In genomic region chr10:56823849-56824248, GRCh38 we compare ENCODE assay signal across 8 cellular contexts.
A peak's percentile ranks its signal among the peaks of the same experiment; 100 is the strongest.
DNase-seq lines count a peak whose midpoint lies in the region; ATAC-seq and TF ChIP-seq lines count a peak whose summit lies in the region.

No MANE protein-coding gene starts in this region.

- no peak overlapping the region for H3K4me2 ChIP-seq in smooth muscle cell

- POLR2A ChIA-PET in CD8-positive, alpha-beta memory T cell (lab: Charles Lee), result no interaction called here

- H3K36me3 ChIP-seq in smooth muscle cell (ENCODE audit: low read depth), result no peaks in the 10 kb centered on the region
- H3K36me3 ChIP-seq in CD8-positive, alpha-beta memory T cell (ENCODE audit: insufficient read depth, low read length), result no peaks in the 10 kb centered on the region

- no peak overlapping the region for H3K27ac Mint-ChIP-seq in CD8-positive, alpha-beta memory T cell

- H3K4me3 ChIP-seq in smooth muscle cell, result no peak overlapping the region
- H3K4me3 ChIP-seq in CD8-positive, alpha-beta memory T cell (ENCODE audit: low read length), result no peak overlapping the region

- no peaks in the 10 kb centered on the region for H3K27me3 Mint-ChIP-seq in CD8-positive, alpha-beta memory T cell

- H3K27me3 ChIP-seq in smooth muscle cell (ENCODE audit: low read depth), result no peaks in the 10 kb centered on the region
- no peaks in the 10 kb centered on the region for H3K27me3 ChIP-seq in CD8-positive, alpha-beta memory T cell (ENCODE audit: insufficient read depth, low read length, poor library complexity, severe bottlenecking)

- H2AFZ ChIP-seq in smooth muscle cell (ENCODE audit: low read depth), result no peak overlapping the region

- peaks cover 17 to 53% (median 19%) of the 10 kb centered on the region in 5 donors for H3K9me3 Mint-ChIP-seq in CD8-positive, alpha-beta memory T cell

- no peaks in the 10 kb centered on the region for H3F3A ChIP-seq in smooth muscle cell (ENCODE audit: low read depth)

- no peaks in the 10 kb centered on the region for H3K79me2 ChIP-seq in smooth muscle cell (ENCODE audit: low read depth)

- no peaks in the 10 kb centered on the region for H4K20me1 ChIP-seq in smooth muscle cell (ENCODE audit: low read depth)

- H3K36me3 Mint-ChIP-seq in CD8-positive, alpha-beta memory T cell, result no peaks in the 10 kb centered on the region

- H3K9me3 ChIP-seq in smooth muscle cell (replicated peaks; ENCODE audit: low read depth), result no peaks in the 10 kb centered on the region
- no peaks in the 10 kb centered on the region for H3K9me3 ChIP-seq in CD8-positive, alpha-beta memory T cell (ENCODE audit: low read length)

- no peak overlapping the region for H3K9ac ChIP-seq in smooth muscle cell (ENCODE audit: low read depth)

- H3K4me3 Mint-ChIP-seq in CD8-positive, alpha-beta memory T cell, result no peak overlapping the region

- H3K4me1 Mint-ChIP-seq in CD8-positive, alpha-beta memory T cell, result no peaks in the 10 kb centered on the region

- H3K4me1 ChIP-seq in smooth muscle cell (ENCODE audit: low read depth), result no peaks in the 10 kb centered on the region
- H3K4me1 ChIP-seq in CD8-positive, alpha-beta memory T cell (ENCODE audit: insufficient read depth, low read length), result no peaks in the 10 kb centered on the region

- CTCF ChIA-PET in CD8-positive, alpha-beta memory T cell (lab: Charles Lee), result no interaction called here

- DNase-seq in NCI-H82 (lab: John Stamatoyannopoulos, UW) (peak; percentile 3), NCI-H82 treated with DMSO at 0.1 percent for 48 hours (lab: John Stamatoyannopoulos, UW; ENCODE audit: unreplicated experiment) (no peak), UCSD-AML1 (lab: John Stamatoyannopoulos, UW; ENCODE audit: unreplicated experiment) (peak; percentile 4), smooth muscle cell (lab: John Stamatoyannopoulos, UW; ENCODE audit: unreplicated experiment) (no peak), middle frontal gyrus (ENCODE audit: extremely low spot score, low spot score) (no peak)
- DNase-seq in activated CD4-positive, alpha-beta T cell treated with anti-CD3 and anti-CD28 coated beads for 4 hours, result no peak
- DNase-seq in CD8-positive, alpha-beta memory T cell, result no peak

- peak; percentile 22 for TF ChIP-seq CTCF in smooth muscle cell (IDR thresholded peaks at IDR 0.05; ENCODE audit: borderline replicate concordance, insufficient read depth, poor library complexity, severe bottlenecking)

- 66% methylated on average over 1 of the region's 1 CpG for WGBS in smooth muscle cell (ENCODE audit: low lambda C conversion rate)

- no peak overlapping the region for H3K27ac ChIP-seq in smooth muscle cell (ENCODE audit: low read depth)
- no peak overlapping the region for H3K27ac ChIP-seq in CD8-positive, alpha-beta memory T cell (ENCODE audit: low read depth, low read length)

- peak; percentile 84 for ATAC-seq in HG03175 (IDR thresholded peaks at IDR 0.05; ENCODE audit: unreplicated experiment)

Comparison
In these comparisons a context has a peak if more than half of its experiments do, and no peak if none do; other contexts are left out.
1. DNase-seq: peak in NCI-H82 (single experiment) and UCSD-AML1 (single experiment); none in NCI-H82 treated with DMSO at 0.1 percent for 48 hours (single experiment), smooth muscle cell (single experiment), activated CD4-positive, alpha-beta T cell treated with anti-CD3 and anti-CD28 coated beads for 4 hours (0 of 2), CD8-positive, alpha-beta memory T cell (0 of 5) and middle frontal gyrus (single experiment).